12 cellular contexts compared by ENCODE assay signal in genomic region chr1:176745945-176746344, GRCh38.
DNase-seq lines count a peak whose midpoint lies in the region; ATAC-seq, FAIRE-seq and TF ChIP-seq lines count a peak whose summit lies in the region.
"Had no signal": no experiment of that assay in that cellular context is flagged by ENCODE, and none has a peak within 500 bp of the region (broad histone marks: within the 10 kb centered on the region; RNA-seq: fewer than 3 reads in every experiment).

No MANE protein-coding gene starts in this region.

- H3K9ac ChIP-seq in HCT116 (ENCODE audit: low read length), result no peak overlapping the region

- H4K20me1 ChIP-seq in HCT116 (ENCODE audit: insufficient read depth), result no peaks in the 10 kb centered on the region

- no peaks in the 10 kb centered on the region for H3K36me3 Mint-ChIP-seq in Calu3 (ENCODE audit: insufficient read depth, unreplicated experiment)
- H3K36me3 Mint-ChIP-seq: activated naive CD8-positive, alpha-beta T cell treated with anti-CD3 and anti-CD28 coated beads for 36 hours; stimulated activated effector memory CD8-positive, alpha-beta T cell treated with anti-CD3 and anti-CD28 coated beads, Interleukin-12 subunit alpha, Interleukin-12 subunit beta, amount 100 ng/mL, for 72 hours had no signal

- H3K27me3 ChIP-seq in HCT116 (ENCODE audit: insufficient read depth, low read length) (peaks cover 9% of the 10 kb centered on the region), vagina (no peaks in the 10 kb centered on the region)
- H3K27me3 ChIP-seq: neutrophil had no signal

- POLR2A ChIA-PET in HCT116 (lab: Charles Lee), result no interaction called here

- H3K9me3 ChIP-seq in HCT116 (ENCODE audit: control insufficient read depth in 1 of 2, insufficient read depth in 1 of 2, low read depth in 1 of 2, low read length in 2 of 2) (no peaks in the 10 kb centered on the region), vagina (no peaks in the 10 kb centered on the region)
- H3K9me3 ChIP-seq: neutrophil had no signal

- H3K4me1 Mint-ChIP-seq in Calu3 (ENCODE audit: low read depth, unreplicated experiment), result no peaks in the 10 kb centered on the region
- H3K4me1 Mint-ChIP-seq: activated naive CD8-positive, alpha-beta T cell treated with anti-CD3 and anti-CD28 coated beads for 36 hours; stimulated activated effector memory CD8-positive, alpha-beta T cell treated with anti-CD3 and anti-CD28 coated beads, Interleukin-12 subunit alpha, Interleukin-12 subunit beta, amount 100 ng/mL, for 72 hours had no signal

- TF ChIP-seq POLR2A in HCT116 (IDR thresholded peaks at IDR 0.05; ENCODE audit: borderline replicate concordance, extremely low read depth, insufficient read depth, insufficient read length), result no peak
- TF ChIP-seq POLR2A in vagina (IDR thresholded peaks at IDR 0.05), result no peak

- CTCF ChIA-PET in Calu3 (lab: Charles Lee), result no interaction called here
- CTCF ChIA-PET in HCT116 (lab: Charles Lee), result interaction anchor here (1.8 kb wide), 1 partner anchor 186 kb away, joined by 6 read pairs; no protein-coding TSS in a partner anchor

- H3K36me3 ChIP-seq in HCT116 (ENCODE audit: control insufficient read depth in 1 of 2, insufficient read depth in 2 of 2, low read length in 2 of 2) (no peaks in the 10 kb centered on the region), vagina (no peaks in the 10 kb centered on the region)
- H3K36me3 ChIP-seq: neutrophil had no signal

- DNase-seq in Calu3 (peak; percentile 2), HCT116 (ENCODE audit: low read depth, low spot score) (no peak), RKO (ENCODE audit: low spot score) (peak; percentile 45), left lobe of liver (ENCODE audit: low spot score) (no peak), GM19239 (ENCODE audit: insufficient read length, low spot score) (no peak), vagina (ENCODE audit: extremely low spot score in 2 of 2) (no peak)
- DNase-seq in activated CD4-positive, alpha-beta T cell treated with anti-CD3 and anti-CD28 coated beads, Interleukin-2, amount 50 U/mL, for 1 hour, result no peak
- DNase-seq: activated naive CD8-positive, alpha-beta T cell treated with anti-CD3 and anti-CD28 coated beads for 36 hours; NCI-H345 had no signal

- H3K4me2 ChIP-seq in HCT116 (ENCODE audit: low read length), result no peak overlapping the region

- H3K27ac ChIP-seq in HCT116 (ENCODE audit: low read depth, low read length) (no peak overlapping the region), vagina (no peak overlapping the region)
- H3K27ac ChIP-seq: coronary artery, neutrophil had no signal

- TF ChIP-seq CTCF in Calu3 (IDR thresholded peaks at IDR 0.05; ENCODE audit: unreplicated experiment) (no peak), HCT116 (IDR thresholded peaks at IDR 0.05 in 2 of 3, conservative IDR thresholded peaks at IDR 0.05 in 1 of 3; ENCODE audit: borderline replicate concordance in 1 of 3, insufficient read depth in 1 of 3, low read depth in 2 of 3, low read length in 2 of 3) (peak in 2 of 3 experiments; percentile 12 to 26; a peak in 1 of 6 replicates), vagina (IDR thresholded peaks at IDR 0.05) (no peak)

- intact Hi-C loops in Calu3 (cut with micrococcal nuclease; ENCODE audit: unreplicated experiment), result no loop called here
- intact Hi-C loops in HCT116 (cut with micrococcal nuclease), result no loop called here
- intact Hi-C loops in vagina (cut with DNase I), result no loop called here

- H3K27me3 Mint-ChIP-seq in Calu3 (ENCODE audit: unreplicated experiment), result peaks cover 25% of the 10 kb centered on the region
- H3K27me3 Mint-ChIP-seq: activated naive CD8-positive, alpha-beta T cell treated with anti-CD3 and anti-CD28 coated beads for 36 hours had no signal

- RAD21 ChIA-PET in HCT116 (lab: Charles Lee; ENCODE audit: low non-redundant PET in 1 of 2, low total read pairs in 2 of 2, uncharacterized antibody in 2 of 2, unreplicated experiment in 2 of 2), result no interaction called here

- BruUV-seq in Calu3 (replicated peaks; lab: Mats Ljungman, UMichigan) (no TSS peak), HCT116 (replicated peaks; lab: Mats Ljungman, UMichigan) (no TSS peak)

- H3K9me2 ChIP-seq in HCT116 (ENCODE audit: insufficient read depth), result no peaks in the 10 kb centered on the region

- H3K4me3 Mint-ChIP-seq in Calu3 (ENCODE audit: low read depth, unreplicated experiment), result no peak overlapping the region
- H3K4me3 Mint-ChIP-seq: activated naive CD8-positive, alpha-beta T cell treated with anti-CD3 and anti-CD28 coated beads for 36 hours; stimulated activated effector memory CD8-positive, alpha-beta T cell treated with anti-CD3 and anti-CD28 coated beads, Interleukin-12 subunit alpha, Interleukin-12 subunit beta, amount 100 ng/mL, for 72 hours had no signal

- H2AFZ ChIP-seq in HCT116 (ENCODE audit: low read depth, low read length, poor library complexity, severe bottlenecking), result no peak overlapping the region

- H3K4me3 ChIP-seq in HCT116 (replicated peaks in 1 of 2; ENCODE audit: low read depth in 1 of 2, low read length in 2 of 2), result no peak overlapping the region
- no peak overlapping the region for H3K4me3 ChIP-seq in vagina
- H3K4me3 ChIP-seq: coronary artery had no signal

- H3K4me1 ChIP-seq in HCT116 (ENCODE audit: control insufficient read depth in 1 of 2, insufficient read depth in 2 of 2, low read length in 2 of 2), result no peaks in the 10 kb centered on the region
- no peaks in the 10 kb centered on the region for H3K4me1 ChIP-seq in vagina

- H3K9me3 Mint-ChIP-seq in Calu3 (ENCODE audit: low read depth, unreplicated experiment), result no peaks in the 10 kb centered on the region
- H3K9me3 Mint-ChIP-seq: stimulated activated effector memory CD8-positive, alpha-beta T cell treated with anti-CD3 and anti-CD28 coated beads, Interleukin-12 subunit alpha, Interleukin-12 subunit beta, amount 100 ng/mL, for 72 hours had no signal

- no peaks in the 10 kb centered on the region for H3K79me2 ChIP-seq in HCT116 (ENCODE audit: insufficient read depth, low read length)

- TF ChIP-seq RAD21 in HCT116 (IDR thresholded peaks at IDR 0.05; ENCODE audit: low read depth), result peak; percentile 32; the same call in 1 of the 2 replicates

- H3K27ac Mint-ChIP-seq in Calu3 (ENCODE audit: unreplicated experiment), result no peak overlapping the region
- H3K27ac Mint-ChIP-seq: activated naive CD8-positive, alpha-beta T cell treated with anti-CD3 and anti-CD28 coated beads for 36 hours; stimulated activated effector memory CD8-positive, alpha-beta T cell treated with anti-CD3 and anti-CD28 coated beads, Interleukin-12 subunit alpha, Interleukin-12 subunit beta, amount 100 ng/mL, for 72 hours had no signal

- ATAC-seq in HCT116 (peak; percentile 68), left lobe of liver (peak; percentile 74)
- ATAC-seq: stimulated activated effector memory CD8-positive, alpha-beta T cell treated with anti-CD3 and anti-CD28 coated beads, Interleukin-12 subunit alpha, Interleukin-12 subunit beta, amount 100 ng/mL, for 72 hours had no signal

- no peak for FAIRE-seq in GM19239 (lab: Jason Lieb, UNC)

TF ChIP-seq in HCT116, 20 proteins besides CTCF, POLR2A, EP300 and RAD21:
- TF ChIP-seq ZFX (IDR thresholded peaks at IDR 0.05) (no peak), ZNF274 (IDR thresholded peaks at IDR 0.05; ENCODE audit: low read depth, low read length) (no peak), ELF1 (IDR thresholded peaks at IDR 0.05; ENCODE audit: borderline replicate concordance, low read depth) (no peak), SIN3A (IDR thresholded peaks at IDR 0.05; ENCODE audit: low read depth) (no peak), JUND (IDR thresholded peaks at IDR 0.05) (no peak), CEBPB (IDR thresholded peaks at IDR 0.05; ENCODE audit: low read depth) (no peak), CBX3 (IDR thresholded peaks at IDR 0.05; ENCODE audit: low read depth) (no peak), YY1 (IDR thresholded peaks at IDR 0.05; ENCODE audit: extremely low read depth, insufficient replicate concordance, low read depth, low read length) (no peak), SRF (IDR thresholded peaks at IDR 0.05; ENCODE audit: low read depth) (no peak), ZBTB33 (IDR thresholded peaks at IDR 0.05; ENCODE audit: extremely low read depth, insufficient replicate concordance, low read length) (no peak), FOSL1 (IDR thresholded peaks at IDR 0.05; ENCODE audit: low read depth) (no peak), MAX (IDR thresholded peaks at IDR 0.05) (no peak), EZH2phosphoT487 (IDR thresholded peaks at IDR 0.05; ENCODE audit: borderline replicate concordance) (no peak), POLR2AphosphoS5 (IDR thresholded peaks at IDR 0.05; ENCODE audit: low read depth, low read length) (no peak)

Comparison
In these comparisons a context has a peak if more than half of its experiments do, and no peak if none do; other contexts are left out.
1. DNase-seq: peak in Calu3 (single experiment) and RKO (single experiment); none in HCT116 (single experiment), left lobe of liver (single experiment), activated CD4-positive, alpha-beta T cell treated with anti-CD3 and anti-CD28 coated beads, Interleukin-2, amount 50 U/mL, for 1 hour (single experiment), GM19239 (single experiment) and vagina (0 of 2).
2. CTCF ChIP-seq: peak in HCT116 (2 of 3); none in Calu3 (single experiment) and vagina (0 of 3).